ENCODE assay signal across 8 cellular contexts in the genomic region with DNA sequence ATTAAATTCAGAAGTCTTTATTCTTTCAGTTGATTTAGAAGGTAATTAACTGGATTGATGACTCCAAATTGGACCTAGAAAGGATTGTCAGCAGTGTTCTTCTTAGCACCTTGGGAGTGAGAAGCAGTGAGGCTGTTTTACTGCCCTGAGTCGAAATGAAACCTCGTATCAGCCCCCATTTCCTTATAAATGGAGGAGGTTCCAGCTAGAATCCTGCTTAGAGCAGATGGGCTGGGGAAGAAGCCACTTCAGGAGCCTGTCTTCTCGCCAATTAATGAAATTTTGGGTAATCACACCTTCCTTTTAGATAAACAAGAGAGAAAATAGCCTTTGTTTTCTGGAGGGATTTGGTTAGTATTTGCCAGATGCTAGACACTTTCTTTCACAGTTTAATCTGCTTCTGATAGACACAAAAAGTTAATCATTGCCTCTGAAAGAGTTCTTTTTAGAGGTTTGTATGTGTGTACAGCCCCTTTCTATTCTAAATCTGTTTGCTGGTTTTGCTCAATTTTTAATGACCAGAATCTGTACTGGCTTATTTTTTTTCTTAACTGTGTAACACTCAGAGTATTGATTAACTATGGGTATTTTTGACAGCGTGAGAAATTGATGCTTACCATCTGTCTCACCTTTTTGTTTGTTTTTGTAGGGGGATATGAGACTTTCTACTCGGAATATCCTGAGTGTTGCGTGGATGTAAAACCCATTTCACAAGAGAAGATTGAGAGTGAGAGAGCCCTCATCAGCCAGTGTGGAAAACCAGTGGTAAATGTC. TPM values are rescaled to one million over a fixed set of nuclear protein-coding genes. Genes with fewer than 3 reads are reported as not detected.
DNase-seq lines count a peak whose midpoint lies in the region; ATAC-seq and TF ChIP-seq lines count a peak whose summit lies in the region.

No MANE protein-coding gene starts in this region.

- TF ChIP-seq EP300 in upper lobe of left lung (IDR thresholded peaks at IDR 0.05) (no peak), ovary (IDR thresholded peaks at IDR 0.05) (no peak)

- CTCF ChIA-PET in activated B cell treated with CpG ODN at 0.5 μM for 24 hours (lab: Charles Lee) = interaction anchor here (0.6 to 4.7 kb wide), 7 partner anchors 33 to 196 kb away, joined by 3 to 25 read pairs (median 4); no protein-coding TSS in a partner anchor

- H3K27ac ChIP-seq in heart left ventricle = peak overlapping the region in 11 of 12 donors; percentile 72 to 98 (median 95)
- peak overlapping the region; percentile 75 for H3K27ac ChIP-seq in right cardiac atrium (ENCODE audit: low read length)
- peak overlapping the region in 3 of 4 donors; percentile 81 to 84 (median 83) for H3K27ac ChIP-seq in upper lobe of left lung
- H3K27ac ChIP-seq in ovary = no peak overlapping the region

- H3K4me1 Mint-ChIP-seq in activated B cell treated with CpG ODN at 0.5 μM for 24 hours = peaks cover 76% of the 10 kb centered on the region

- peaks cover 52% of the 10 kb centered on the region for H3K36me3 Mint-ChIP-seq in activated B cell treated with CpG ODN at 0.5 μM for 24 hours (ENCODE audit: low read depth)

- peak overlapping the region in 3 of 12 donors; percentile 94 to 97 (median 95) for H3K4me3 ChIP-seq in heart left ventricle
- H3K4me3 ChIP-seq in right cardiac atrium (ENCODE audit: low read length) = no peak overlapping the region
- no peak overlapping the region for H3K4me3 ChIP-seq in upper lobe of left lung
- H3K4me3 ChIP-seq in ovary = no peak overlapping the region

- DNase-seq in heart left ventricle = no peak
- no peak for DNase-seq in Right ventricle myocardium inferior (ENCODE audit: missing footprints)
- DNase-seq in activated B cell treated with CpG ODN at 0.5 μM for 24 hours = no peak
- DNase-seq in right cardiac atrium = no peak
- DNase-seq in upper lobe of left lung = no peak
- DNase-seq in ovary = no peak

- no peaks in the 10 kb centered on the region for H3K9me3 ChIP-seq in heart left ventricle
- no peaks in the 10 kb centered on the region for H3K9me3 ChIP-seq in right cardiac atrium (ENCODE audit: control insufficient read depth, low read length)
- no peaks in the 10 kb centered on the region for H3K9me3 ChIP-seq in upper lobe of left lung
- no peaks in the 10 kb centered on the region for H3K9me3 ChIP-seq in ovary

- peak overlapping the region; percentile 90 for H3K27ac Mint-ChIP-seq in activated B cell treated with CpG ODN at 0.5 μM for 24 hours

- POLR2A ChIA-PET in activated B cell treated with CpG ODN at 0.5 μM for 24 hours (lab: Charles Lee) = interaction anchor here (0.9 to 9.7 kb wide), 14 partner anchors 10 to 197 kb away, joined by 3 to 231 read pairs (median 4); a partner anchor contains a TSS

- 33 to 44% (median 40%) methylated on average over 6 of the region's 6 CpGs for WGBS in heart left ventricle, 4 donors
- 36% methylated on average over 6 of the region's 6 CpGs for WGBS in right cardiac atrium
- WGBS in upper lobe of left lung, 2 donors = 54 to 57% methylated on average over 6 of the region's 6 CpGs
- WGBS in ovary, 3 donors = 54 to 58% (median 58%) methylated on average over 6 of the region's 6 CpGs

- no peak for TF ChIP-seq CTCF in heart left ventricle (IDR thresholded peaks at IDR 0.05)
- TF ChIP-seq CTCF in activated B cell treated with CpG ODN at 0.5 μM for 24 hours (IDR thresholded peaks at IDR 0.05) = no peak
- TF ChIP-seq CTCF in upper lobe of left lung (IDR thresholded peaks at IDR 0.05) = no peak
- no peak for TF ChIP-seq CTCF in ovary (IDR thresholded peaks at IDR 0.05)

- no peaks in the 10 kb centered on the region for H3K9me3 Mint-ChIP-seq in activated B cell treated with CpG ODN at 0.5 μM for 24 hours

- no peak for ATAC-seq in heart left ventricle
- ATAC-seq in Right ventricle myocardium inferior = no peak
- ATAC-seq in activated B cell treated with CpG ODN at 0.5 μM for 24 hours (ENCODE audit: low read depth) = no peak
- ATAC-seq in right cardiac atrium = no peak
- no peak for ATAC-seq in upper lobe of left lung (ENCODE audit: low FRiP score in 2 of 2)
- ATAC-seq in GM21825 (IDR thresholded peaks at IDR 0.05; ENCODE audit: unreplicated experiment) = no peak
- no peak for ATAC-seq in HG03196 (IDR thresholded peaks at IDR 0.05; ENCODE audit: unreplicated experiment)

- H3K4me1 ChIP-seq in heart left ventricle (peaks cover 25 to 89% (median 69%) of the 10 kb centered on the region in 12 donors), right cardiac atrium (ENCODE audit: control insufficient read depth, insufficient read depth, low read length) (peaks cover 28% of the 10 kb centered on the region), upper lobe of left lung (peaks cover 75 to 92% (median 82%) of the 10 kb centered on the region in 4 donors), ovary (ENCODE audit: insufficient read depth) (peaks cover 16% of the 10 kb centered on the region)

- no peaks in the 10 kb centered on the region for H3K27me3 Mint-ChIP-seq in activated B cell treated with CpG ODN at 0.5 μM for 24 hours

- TF ChIP-seq POLR2A in heart left ventricle (IDR thresholded peaks at IDR 0.05) = no peak
- TF ChIP-seq POLR2A in upper lobe of left lung (IDR thresholded peaks at IDR 0.05) = no peak
- TF ChIP-seq POLR2A in ovary (IDR thresholded peaks at IDR 0.05) = no peak

- intact Hi-C loops in heart left ventricle (cut with DNase I) (loop anchor here in 4 of 10 donors (5.0 to 10.0 kb wide), 6 partner anchors 45 to 373 kb away; a partner anchor contains a TSS), Right ventricle myocardium inferior (cut with DNase I) (loop anchor here (5.0 to 10.0 kb wide), 3 partner anchors 35 to 287 kb away; a partner anchor contains a TSS), activated B cell treated with CpG ODN at 0.5 μM for 24 hours (cut with micrococcal nuclease) (loop anchor here (2.0 to 5.0 kb wide), 3 partner anchors 65 to 580 kb away; a partner anchor contains a TSS), right cardiac atrium (cut with DNase I) (no loop called here), ovary (cut with DNase I) (no loop called here)

- peaks cover 0 to 28% (median 8%) of the 10 kb centered on the region in 9 donors for H3K36me3 ChIP-seq in heart left ventricle
- peaks cover 0 to 7% (median under 1%) of the 10 kb centered on the region in 4 donors for H3K36me3 ChIP-seq in upper lobe of left lung
- H3K36me3 ChIP-seq in ovary = no peaks in the 10 kb centered on the region

- peak overlapping the region; percentile 72 for H3K4me3 Mint-ChIP-seq in activated B cell treated with CpG ODN at 0.5 μM for 24 hours

- no peaks in the 10 kb centered on the region for H3K27me3 ChIP-seq in heart left ventricle
- no peaks in the 10 kb centered on the region for H3K27me3 ChIP-seq in right cardiac atrium (ENCODE audit: control insufficient read depth, insufficient read depth)
- H3K27me3 ChIP-seq in upper lobe of left lung = peaks cover 0 to 4% (median 0%) of the 10 kb centered on the region in 4 donors
- H3K27me3 ChIP-seq in ovary = no peaks in the 10 kb centered on the region

RNA-seq across cellular contexts. Expression of a gene that starts 4.6 kb away (rescaled TPM):
- total RNA-seq in heart left ventricle = 10 to 100 TPM in 7 of 9 donors, 1 to 10 TPM in 2; 5.5 to 36.4 (median 16.1) TPM
- 10 to 100 TPM in 1 of 2 donors, 1 to 10 TPM in 1; 3.5 to 42.7 TPM for polyA plus RNA-seq in heart left ventricle
- total RNA-seq in Right ventricle myocardium inferior = 6.2 TPM
- 26.1 and 28.6 TPM in 2 replicates for total RNA-seq in activated B cell treated with CpG ODN at 0.5 μM for 24 hours
- 10 to 100 TPM in 3 of 4 donors, 1 to 10 TPM in 1; 9.8 to 25.6 (median 18.7) TPM for total RNA-seq in right cardiac atrium
- polyA plus RNA-seq in right cardiac atrium = 16.8 TPM
- 10 to 100 TPM in 3 of 6 donors, 1 to 10 TPM in 3; 1.0 to 19.3 (median 10.0) TPM for total RNA-seq in upper lobe of left lung
- total RNA-seq in ovary = 10 to 100 TPM in 3 of 7 donors, 1 to 10 TPM in 4; 2.5 to 21.6 (median 6.2) TPM
- polyA plus RNA-seq in ovary = 10 to 100 TPM in 1 of 2 donors, 1 to 10 TPM in 1; 5.4 to 11.2 TPM

Comparison
In these comparisons a context has a peak if more than half of its experiments do, and no peak if none do; other contexts are left out.
1. intact Hi-C loops: an anchor here in Right ventricle myocardium inferior (5.0 to 10.0 kb wide) and activated B cell treated with CpG ODN at 0.5 μM for 24 hours (2.0 to 5.0 kb wide); none called in right cardiac atrium and ovary.
2. H3K27ac ChIP-seq: peak in heart left ventricle (11 of 12), right cardiac atrium (single experiment) and upper lobe of left lung (3 of 4); none in ovary (0 of 2).